ENCODE assay signal across 5 cellular contexts in the genomic region with DNA sequence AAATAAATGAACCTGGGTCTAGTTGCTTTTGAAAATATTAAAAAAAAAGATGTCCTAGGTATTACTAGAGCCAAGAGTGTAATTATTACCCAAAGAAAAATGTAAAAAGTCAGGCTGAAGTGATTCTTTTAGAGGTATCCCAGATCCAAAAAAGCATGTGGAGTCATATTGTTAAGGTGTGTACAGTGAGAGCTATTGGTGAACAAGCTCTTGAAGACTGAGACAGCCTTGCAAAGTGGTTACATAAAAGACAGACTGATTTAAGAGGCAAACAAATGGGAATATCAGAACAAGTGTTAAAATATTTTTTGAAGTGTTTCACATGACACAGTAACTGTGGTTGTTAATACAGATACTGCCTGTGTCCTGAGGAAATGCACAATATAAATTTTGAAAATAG.
"Had no signal": no experiment of that assay in that cellular context is flagged by ENCODE, and none has a peak within 500 bp of the region (broad histone marks: within the 10 kb centered on the region; RNA-seq: fewer than 3 reads in every experiment).

No MANE protein-coding gene starts in this region.

- ATAC-seq: HepG2, K562 had no signal

- H3K4me3 ChIP-seq: K562 had no signal

- H3K27ac ChIP-seq: HL-60 had no signal

- DNase-seq: IMR-90, KBM-7 had no signal
